ENCODE assay signal across 19 cellular contexts in genomic region chr10:101070098-101070497, GRCh38.
"Had no signal": no experiment of that assay in that cellular context is flagged by ENCODE, and none has a peak within 500 bp of the region (broad histone marks: within the 10 kb centered on the region; RNA-seq: fewer than 3 reads in every experiment).

No MANE protein-coding gene starts in this region.

- H3K27ac Mint-ChIP-seq: activated naive CD4-positive, alpha-beta T cell treated with anti-CD3 and anti-CD28 coated beads, Interleukin-2, amount 50 U/mL, for 24 hours; memory B cell; type B pancreatic cell had no signal

- H3K36me3 Mint-ChIP-seq: activated naive CD4-positive, alpha-beta T cell treated with anti-CD3 and anti-CD28 coated beads, Interleukin-2, amount 50 U/mL, for 24 hours; memory B cell; natural killer cell treated with Interleukin-12 subunit alpha and Interleukin-12 subunit beta and Interleukin-15 and Interleukin-18, amount 100 ng/mL, for 72 hours; type B pancreatic cell had no signal

- H3K36me3 ChIP-seq: adrenal gland, esophagus squamous epithelium, left lung, suprapubic skin had no signal

- H3K4me3 ChIP-seq: adrenal gland, esophagus squamous epithelium, left lung, suprapubic skin had no signal

- DNase-seq: activated effector memory CD4-positive, alpha-beta T cell treated with Interleukin-2 at 50 U/mL for 16 hours; activated T-cell treated with anti-CD3 and anti-CD28 coated beads, Interleukin-2, amount 50 U/mL, for 4 hours; adrenal gland; effector CD4-positive, alpha-beta T cell; esophagus squamous epithelium; hippocampal formation; left lung; retina; stimulated activated CD4-positive, alpha-beta T cell treated with anti-CD3 and anti-CD28 coated beads, Interleukin-2, amount 100 ng/mL, for 48 hours; stimulated activated naive CD4-positive, alpha-beta T cell treated with Interleukin-2 at 50 U/mL for 16 hours; SW 1271 had no signal

- FAIRE-seq: colon, keratinocyte had no signal

- H3K27ac ChIP-seq: adrenal gland, esophagus squamous epithelium, suprapubic skin had no signal

- H3K9me3 ChIP-seq: adrenal gland, esophagus squamous epithelium, left lung, suprapubic skin had no signal

- ATAC-seq: activated CD4-positive, CD25-positive, alpha-beta regulatory T cell treated with anti-CD3 and anti-CD28 coated beads, Interleukin-2, amount 50 U/mL, for 24 hours; activated T-cell treated with anti-CD3 and anti-CD28 coated beads, Interleukin-2, amount 50 U/mL, for 4 hours; left lung; natural killer cell treated with Interleukin-12 subunit alpha and Interleukin-12 subunit beta and Interleukin-15 and Interleukin-18, amount 100 ng/mL, for 72 hours had no signal

- H3K4me3 Mint-ChIP-seq: activated naive CD4-positive, alpha-beta T cell treated with anti-CD3 and anti-CD28 coated beads, Interleukin-2, amount 50 U/mL, for 24 hours; activated T-cell treated with anti-CD3 and anti-CD28 coated beads, Interleukin-2, amount 50 U/mL, for 4 hours; memory B cell; natural killer cell treated with Interleukin-12 subunit alpha and Interleukin-12 subunit beta and Interleukin-15 and Interleukin-18, amount 100 ng/mL, for 72 hours; type B pancreatic cell had no signal
